Comparison of ENCODE assay signal across 1 cellular context in the genomic region with DNA sequence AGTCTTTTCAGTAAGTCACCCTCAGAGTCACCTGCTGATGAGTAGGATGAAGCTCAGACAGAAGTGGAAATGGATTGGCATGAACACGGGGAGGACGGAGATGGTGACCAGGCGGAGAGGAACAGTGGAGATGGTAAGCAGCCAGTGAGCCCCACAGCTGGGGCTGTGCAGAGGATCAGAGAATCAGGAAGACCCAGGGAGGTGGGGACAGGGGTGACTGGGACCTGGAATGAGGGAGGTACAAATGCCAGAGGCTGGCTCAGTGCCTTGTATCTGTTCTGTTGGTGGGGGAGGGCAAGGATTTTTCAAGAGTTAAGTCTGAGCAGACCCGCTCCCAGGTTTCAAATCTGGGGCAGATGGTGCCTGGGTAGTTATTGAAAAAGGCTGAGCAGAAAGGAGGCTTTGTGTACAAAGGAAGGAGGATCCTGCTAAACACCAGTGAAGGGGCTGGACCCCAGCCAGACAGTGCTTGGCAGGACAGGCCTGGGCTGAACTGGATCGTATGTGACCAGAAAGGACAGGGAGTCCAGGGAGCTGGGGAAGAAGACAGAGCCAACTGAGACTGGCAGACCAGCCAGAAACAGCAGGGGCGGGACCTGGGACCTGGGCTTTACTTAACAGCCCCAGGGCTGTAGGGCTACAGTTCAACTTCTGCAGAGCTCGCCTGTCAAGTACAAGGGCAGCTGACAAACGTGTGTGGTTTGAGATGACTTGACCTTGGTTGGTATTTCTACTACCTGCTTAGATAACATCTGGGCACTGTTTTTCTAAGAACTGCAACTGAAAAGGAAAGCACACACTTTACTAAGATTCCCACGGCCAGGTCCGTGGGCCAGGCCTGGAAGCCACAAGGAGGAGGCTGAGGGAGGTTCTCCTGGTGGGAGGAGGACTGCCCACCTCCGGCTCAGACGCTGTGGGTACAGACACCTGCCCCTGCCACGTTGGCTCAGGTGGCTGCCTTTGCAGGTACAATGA.
TF ChIP-seq lines count a peak whose summit lies in the region.

No MANE protein-coding gene starts in this region.

TF ChIP-seq in H1, 55 proteins besides CTCF, POLR2A, EP300 and RAD21:
- TF ChIP-seq GABPA (IDR thresholded peaks at IDR 0.05; ENCODE audit: borderline replicate concordance, insufficient read depth, low read length) (no peak), RXRA (IDR thresholded peaks at IDR 0.05; ENCODE audit: insufficient read depth, low read depth, low read length) (no peak), PHF8 (conservative IDR thresholded peaks at IDR 0.05; ENCODE audit: low read depth, low read length) (no peak), BCL11A (IDR thresholded peaks at IDR 0.05; ENCODE audit: low read depth in 2 of 2, low read length in 2 of 2) (no peak), POU5F1 (IDR thresholded peaks at IDR 0.05; ENCODE audit: low read depth, low read length) (no peak)
